In the genomic region with DNA sequence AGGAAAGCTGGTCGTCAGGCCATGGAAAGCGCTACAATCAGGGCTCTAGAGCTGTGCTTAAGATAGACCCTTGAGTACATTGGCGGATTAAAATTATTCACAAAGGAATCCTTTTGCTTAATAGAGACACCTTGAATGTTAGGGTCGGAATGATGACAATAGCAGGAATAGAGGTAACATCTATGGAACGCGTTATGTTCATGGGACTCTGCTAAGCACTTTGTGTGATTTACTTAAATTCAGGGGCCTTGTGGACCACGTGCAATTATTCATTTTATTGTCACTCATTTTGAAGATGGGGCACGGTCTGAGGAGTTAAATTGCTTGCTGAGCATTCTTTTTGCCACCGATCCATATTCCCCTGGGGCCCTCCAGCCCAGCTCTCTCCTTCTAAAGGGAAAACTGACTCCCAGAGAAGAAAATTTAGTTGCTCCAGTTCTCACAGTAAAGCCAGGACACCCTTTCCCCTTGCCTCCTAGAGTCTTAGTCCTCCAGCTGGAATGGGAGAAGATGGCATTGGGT, we compare ENCODE assay signal across 8 cellular contexts. TPM values are rescaled to one million over a fixed set of nuclear protein-coding genes. Genes with fewer than 3 reads are reported as not detected.
DNase-seq lines count a peak whose midpoint lies in the region; ATAC-seq and TF ChIP-seq lines count a peak whose summit lies in the region.

No MANE protein-coding gene starts in this region.

- no peaks in the 10 kb centered on the region for H3K27me3 ChIP-seq in stomach smooth muscle (ENCODE audit: control insufficient read depth in 1 of 2, insufficient read depth in 2 of 2, low read length in 2 of 2)

- no peaks in the 10 kb centered on the region; the same call in 1 of the 2 replicates for H3K9me3 Mint-ChIP-seq in WTC11

- peak; percentile 69 for DNase-seq in NCI-H2107 treated with DMSO at 0.1 percent for 48 hours (lab: John Stamatoyannopoulos, UW; ENCODE audit: unreplicated experiment)
- DNase-seq in NCI-H2107 (lab: John Stamatoyannopoulos, UW): no peak
- DNase-seq in WTC11 (ENCODE audit: low spot score): no peak
- DNase-seq in medulla oblongata (ENCODE audit: extremely low spot score): no peak
- no peak for DNase-seq in AG08396 (ENCODE audit: low spot score)

- ATAC-seq in WTC11 (no peak), GM19455 (IDR thresholded peaks at IDR 0.05; ENCODE audit: unreplicated experiment) (no peak)

- peaks cover 37% of the 10 kb centered on the region for H3K4me1 Mint-ChIP-seq in WTC11

- peak overlapping the region; percentile 71 for H3K4me3 Mint-ChIP-seq in WTC11

- peak overlapping the region; percentile 93 for H3K27ac ChIP-seq in stomach smooth muscle (ENCODE audit: low read length)

- H3K36me3 ChIP-seq in stomach smooth muscle (ENCODE audit: control insufficient read depth in 2 of 2, insufficient read depth in 2 of 2, low read length in 2 of 2): no peaks in the 10 kb centered on the region

- H3K9ac ChIP-seq in stomach smooth muscle (ENCODE audit: low read length in 2 of 2): peak overlapping the region; percentile 86 to 95

- H3K4me3 ChIP-seq in iPS-11a (ENCODE audit: low read depth, low read length): peak overlapping the region; percentile 48
- H3K4me3 ChIP-seq in stomach smooth muscle (ENCODE audit: low read length in 2 of 2): peak overlapping the region; percentile 85 to 93

- peaks cover 5% of the 10 kb centered on the region for H3K36me3 Mint-ChIP-seq in WTC11

- H3K27ac Mint-ChIP-seq in WTC11: peak overlapping the region; percentile 98

- no peaks in the 10 kb centered on the region for H3K9me3 ChIP-seq in stomach smooth muscle (ENCODE audit: control insufficient read depth in 2 of 2, low read length in 2 of 2)

- TF ChIP-seq CTCF in WTC11 (IDR thresholded peaks at IDR 0.05): no peak

- CTCF ChIA-PET in WTC11 (lab: Charles Lee): interaction anchor here (0.6 to 1.0 kb wide), 2 partner anchors 20 to 24 kb away, joined by 3 read pairs; no protein-coding TSS in a partner anchor

- H3K27me3 Mint-ChIP-seq in WTC11 (ENCODE audit: low read depth): no peaks in the 10 kb centered on the region; the same call in 1 of the 2 replicates

- POLR2A ChIA-PET in WTC11 (lab: Charles Lee): interaction anchor here (0.6 kb wide), 1 partner anchor 248 kb away, joined by 3 read pairs; no protein-coding TSS in a partner anchor

- H3K4me1 ChIP-seq in stomach smooth muscle (ENCODE audit: control insufficient read depth, insufficient read depth, low read length): peaks cover 12% of the 10 kb centered on the region

TF ChIP-seq in WTC11, 78 proteins besides CTCF, POLR2A, EP300 and RAD21:
- TF ChIP-seq GRHL2 (CRISPR knock-in tag; IDR thresholded peaks at IDR 0.05; ENCODE audit: insufficient replicate concordance, severe bottlenecking): no peak
- no peak for TF ChIP-seq SOX15 (CRISPR knock-in tag; IDR thresholded peaks at IDR 0.05)

RNA-seq across cellular contexts. Expression of a gene that starts 0.9 kb away (rescaled TPM):
- total RNA-seq in WTC11 (2021): 76.7 to 90.2 TPM (median 81.8 TPM) in 3 replicates

RNA-seq across cellular contexts. Expression of a gene that starts 50.9 kb away (rescaled TPM):
- 4.8 to 7.0 TPM (median 5.3 TPM) in 3 replicates for total RNA-seq in WTC11 (2021)
